In genomic region chr20:38297916-38298674, GRCh38 we compare ENCODE assay signal across 15 cellular contexts. TPM values are rescaled to one million over a fixed set of nuclear protein-coding genes. Genes with fewer than 3 reads are reported as not detected.
A peak's percentile ranks its signal among the peaks of the same experiment; 100 is the strongest.
DNase-seq lines count a peak whose midpoint lies in the region; ATAC-seq and TF ChIP-seq lines count a peak whose summit lies in the region.
"Had no signal": no experiment of that assay in that cellular context is flagged by ENCODE, and none has a peak within 500 bp of the region (broad histone marks: within the 10 kb centered on the region; RNA-seq: fewer than 3 reads in every experiment).

No MANE protein-coding gene starts in this region.

- no peak overlapping the region for H3K4me3 ChIP-seq in breast epithelium
- H3K4me3 ChIP-seq in esophagus squamous epithelium: no peak overlapping the region
- H3K4me3 ChIP-seq in prostate gland: no peak overlapping the region
- no peak overlapping the region for H3K4me3 ChIP-seq in upper lobe of left lung
- H3K4me3 ChIP-seq: body of pancreas, SK-N-MC had no signal

- H3K9me3 ChIP-seq in breast epithelium (no peaks in the 10 kb centered on the region), esophagus squamous epithelium (no peaks in the 10 kb centered on the region), prostate gland (no peaks in the 10 kb centered on the region), upper lobe of left lung (no peaks in the 10 kb centered on the region)
- H3K9me3 ChIP-seq: body of pancreas had no signal

- no peak overlapping the region for H3K27ac Mint-ChIP-seq in MCF 10A (ENCODE audit: low read depth, unreplicated experiment)
- H3K27ac Mint-ChIP-seq: activated CD8-positive, alpha-beta T cell treated with anti-CD3 and anti-CD28 coated beads for 36 hours had no signal

- TF ChIP-seq CTCF in breast epithelium (IDR thresholded peaks at IDR 0.05) (no peak), MCF 10A (IDR thresholded peaks at IDR 0.05; ENCODE audit: unreplicated experiment) (no peak), esophagus squamous epithelium (IDR thresholded peaks at IDR 0.05) (no peak), prostate gland (IDR thresholded peaks at IDR 0.05) (no peak), upper lobe of left lung (IDR thresholded peaks at IDR 0.05) (no peak)

- POLR2A ChIA-PET in MCF 10A (lab: Yijun Ruan, JAX): no interaction called here

- peaks cover 29% of the 10 kb centered on the region for H3K27me3 Mint-ChIP-seq in MCF 10A (ENCODE audit: insufficient read depth, unreplicated experiment)

- no peak overlapping the region for H3K4me3 Mint-ChIP-seq in MCF 10A (ENCODE audit: unreplicated experiment)
- H3K4me3 Mint-ChIP-seq: activated CD8-positive, alpha-beta T cell treated with anti-CD3 and anti-CD28 coated beads for 36 hours had no signal

- BruUV-seq in MCF 10A (replicated peaks; lab: Mats Ljungman, UMichigan): no TSS peak

- CTCF ChIA-PET in MCF 10A (lab: Yijun Ruan, JAX): interaction anchor here (0.5 kb wide), 1 partner anchor 337 kb away, joined by 4 read pairs; no protein-coding TSS in a partner anchor

- H3K27me3 ChIP-seq in breast epithelium (no peaks in the 10 kb centered on the region), esophagus squamous epithelium (peaks cover 0 to 5% (median 0%) of the 10 kb centered on the region in 4 donors), prostate gland (replicated peaks; ENCODE audit: insufficient read depth) (no peaks in the 10 kb centered on the region), upper lobe of left lung (no peaks in the 10 kb centered on the region)
- H3K27me3 ChIP-seq: body of pancreas had no signal

- 82 to 83% methylated on average over 7 of the region's 7 CpGs for WGBS in esophagus squamous epithelium, 2 donors
- WGBS in prostate gland: 90% methylated on average over 7 of the region's 7 CpGs
- 83 to 88% methylated on average over 7 of the region's 7 CpGs for WGBS in upper lobe of left lung, 2 donors

- no peaks in the 10 kb centered on the region for H3K36me3 Mint-ChIP-seq in MCF 10A (ENCODE audit: insufficient read depth, unreplicated experiment)

- H3K4me1 ChIP-seq in breast epithelium: peaks cover 15 to 20% of the 10 kb centered on the region in 2 donors
- H3K4me1 ChIP-seq in esophagus squamous epithelium: peaks cover 16 to 30% (median 21%) of the 10 kb centered on the region in 3 donors
- H3K4me1 ChIP-seq in prostate gland (replicated peaks): no peaks in the 10 kb centered on the region
- peaks cover 3 to 25% (median 12%) of the 10 kb centered on the region in 4 donors for H3K4me1 ChIP-seq in upper lobe of left lung

- ATAC-seq in upper lobe of left lung (ENCODE audit: low FRiP score in 2 of 2) (no peak), HG03342 (IDR thresholded peaks at IDR 0.05; ENCODE audit: unreplicated experiment) (no peak), GM18909 (IDR thresholded peaks at IDR 0.05; ENCODE audit: poor library complexity, unreplicated experiment) (no peak)
- ATAC-seq: activated CD8-positive, alpha-beta T cell treated with anti-CD3 and anti-CD28 coated beads for 36 hours had no signal

- no peak for TF ChIP-seq EP300 in upper lobe of left lung (IDR thresholded peaks at IDR 0.05)

- DNase-seq in breast epithelium (ENCODE audit: low spot score in 2 of 2): no peak
- DNase-seq in MCF 10A (ENCODE audit: unreplicated experiment): no peak
- no peak for DNase-seq in esophagus squamous epithelium (lab: John Stamatoyannopoulos, UW)
- DNase-seq in prostate gland (ENCODE audit: low spot score): no peak
- DNase-seq in upper lobe of left lung: no peak
- no peak for DNase-seq in inferior parietal cortex (ENCODE audit: extremely low spot score)
- DNase-seq: activated CD8-positive, alpha-beta T cell treated with anti-CD3 and anti-CD28 coated beads for 36 hours; activated gamma-delta T cell treated with Interleukin-2 at 50 U/mL for 16 hours; NCI-H1436 treated with DMSO at 0.1 percent for 48 hours had no signal

- TF ChIP-seq POLR2A in breast epithelium (IDR thresholded peaks at IDR 0.05) (no peak), esophagus squamous epithelium (IDR thresholded peaks at IDR 0.05) (no peak), prostate gland (IDR thresholded peaks at IDR 0.05) (no peak), upper lobe of left lung (IDR thresholded peaks at IDR 0.05) (no peak)

- H3K4me1 Mint-ChIP-seq in MCF 10A (ENCODE audit: insufficient read depth, unreplicated experiment): no peaks in the 10 kb centered on the region

- peak overlapping the region; percentile 93 to 98 for H3K27ac ChIP-seq in breast epithelium
- peak overlapping the region; percentile 71 to 90 (median 82) for H3K27ac ChIP-seq in esophagus squamous epithelium
- H3K27ac ChIP-seq in prostate gland: peak overlapping the region; percentile 41 to 79
- peak overlapping the region; percentile 37 to 83 (median 78) for H3K27ac ChIP-seq in upper lobe of left lung
- H3K27ac ChIP-seq: SK-N-MC had no signal

- no peaks in the 10 kb centered on the region for H3K36me3 ChIP-seq in breast epithelium
- H3K36me3 ChIP-seq in esophagus squamous epithelium: no peaks in the 10 kb centered on the region
- H3K36me3 ChIP-seq in prostate gland: no peaks in the 10 kb centered on the region
- no peaks in the 10 kb centered on the region for H3K36me3 ChIP-seq in upper lobe of left lung

- no peaks in the 10 kb centered on the region for H3K9me3 Mint-ChIP-seq in MCF 10A (ENCODE audit: unreplicated experiment)
- H3K9me3 Mint-ChIP-seq: activated CD8-positive, alpha-beta T cell treated with anti-CD3 and anti-CD28 coated beads for 36 hours had no signal

- intact Hi-C loops in breast epithelium (cut with DNase I; ENCODE audit: low total_unique reads): loop anchor here (10.0 kb wide), 1 partner anchor 63 kb away; no protein-coding TSS in a partner anchor
- intact Hi-C loops in MCF 10A (cut with micrococcal nuclease): no loop called here
- intact Hi-C loops in esophagus squamous epithelium (cut with DNase I): no loop called here
- intact Hi-C loops in prostate gland (cut with DNase I): loop anchor here (2.0 kb wide), 1 partner anchor 53 kb away; no protein-coding TSS in a partner anchor

RNA-seq across cellular contexts. Expression of gene BPI, which starts 5.9 kb away (rescaled TPM):
- total RNA-seq in breast epithelium: under 1 TPM in 1 of 3 donors, not detected in 2; 0.59 TPM
- total RNA-seq in MCF 10A (2022): not detected in 2 replicates
- total RNA-seq in esophagus squamous epithelium: under 1 TPM in 1 of 4 donors, not detected in 3; 0.26 TPM
- 1 to 10 TPM in 1 of 2 donors, under 1 TPM in 1; 0.41 to 4.5 TPM for total RNA-seq in prostate gland
- total RNA-seq in upper lobe of left lung: 1 to 10 TPM in 1 of 6 donors, under 1 TPM in 4, not detected in 1; 0.14 to 6.3 (median 0.67) TPM
- total RNA-seq: A172; activated CD8-positive, alpha-beta T cell treated with anti-CD3 and anti-CD28 coated beads for 36 hours; body of pancreas; lower leg skin had no signal

RNA-seq across cellular contexts. Expression of gene KIAA1755, which starts 37.6 kb away (rescaled TPM):
- 1 to 10 TPM; 2.1 to 5.1 (median 4.3) TPM for total RNA-seq in breast epithelium
- total RNA-seq in MCF 10A (2022): not detected in 2 replicates
- total RNA-seq in esophagus squamous epithelium: 1 to 10 TPM in 1 of 4 donors, under 1 TPM in 3; 0.12 to 3.4 (median 0.39) TPM
- total RNA-seq in prostate gland: 10 to 100 TPM in 1 of 2 donors, 1 to 10 TPM in 1; 5.0 to 10.8 TPM
- total RNA-seq in upper lobe of left lung: 1 to 10 TPM in 3 of 6 donors, under 1 TPM in 3; 0.15 to 3.1 (median 1.4) TPM
- total RNA-seq: activated CD8-positive, alpha-beta T cell treated with anti-CD3 and anti-CD28 coated beads for 36 hours had no signal

RNA-seq across cellular contexts. Expression of gene LBP, which starts 48.2 kb away (rescaled TPM):
- total RNA-seq in breast epithelium: 10 to 100 TPM in 1 of 3 donors, 1 to 10 TPM in 1, under 1 TPM in 1; 0.73 to 15.0 (median 3.9) TPM
- total RNA-seq in MCF 10A (2022): not detected in 2 replicates
- total RNA-seq in esophagus squamous epithelium: under 1 TPM in 1 of 4 donors, not detected in 3; 0.18 TPM
- total RNA-seq in prostate gland: 1 to 10 TPM in 1 of 2 donors, not detected in 1; 1.1 TPM
- under 1 TPM in 3 of 6 donors, not detected in 3; 0.14 to 0.44 (median 0.30) TPM for total RNA-seq in upper lobe of left lung
- total RNA-seq: A172; activated CD8-positive, alpha-beta T cell treated with anti-CD3 and anti-CD28 coated beads for 36 hours had no signal

Comparison
In these comparisons a context has a peak if more than half of its experiments do, and no peak if none do; other contexts are left out.
1. intact Hi-C loops: an anchor here in breast epithelium (10.0 kb wide) and prostate gland (2.0 kb wide); none called in MCF 10A and esophagus squamous epithelium.